In the genomic region with DNA sequence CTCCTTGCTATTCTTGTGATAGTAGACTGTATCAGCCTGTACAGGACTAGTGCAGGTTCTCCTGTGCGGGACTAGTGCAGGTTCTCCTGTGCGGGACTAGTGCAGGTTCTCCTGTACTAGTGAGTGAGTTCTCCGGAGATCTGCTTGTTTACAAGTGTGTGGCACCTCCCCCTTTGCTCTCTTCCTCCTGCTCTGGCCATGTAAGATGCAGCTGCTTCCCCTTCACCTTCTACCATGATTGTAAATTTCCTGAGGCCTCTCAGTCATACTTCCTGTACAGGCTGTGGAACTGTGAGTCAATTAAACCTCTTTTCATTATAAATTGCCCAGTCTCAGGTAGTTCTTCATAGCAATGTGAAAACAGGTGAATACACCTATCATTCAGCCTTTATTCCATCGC, we compare ENCODE assay signal across 22 cellular contexts.
DNase-seq lines count a peak whose midpoint lies in the region; ATAC-seq and TF ChIP-seq lines count a peak whose summit lies in the region.
"Had no signal": no experiment of that assay in that cellular context is flagged by ENCODE, and none has a peak within 500 bp of the region (broad histone marks: within the 10 kb centered on the region; RNA-seq: fewer than 3 reads in every experiment).

No MANE protein-coding gene starts in this region.

- no peak for TF ChIP-seq CTCF in thyroid gland (IDR thresholded peaks at IDR 0.05)

- WGBS in thyroid gland, 2 donors: 54 to 61% methylated on average over 4 of the region's 4 CpGs

- DNase-seq in DMS79 treated with DMSO at 0.1 percent for 48 hours (lab: John Stamatoyannopoulos, UW) (peak; percentile 84), NCI-H2029 treated with DMSO at 0.1 percent for 48 hours (lab: John Stamatoyannopoulos, UW) (peak; percentile 55), dermis blood vessel endothelial cell (peak; percentile 17), substantia nigra (lab: John Stamatoyannopoulos, UW) (no peak), thyroid gland (no peak)
- DNase-seq: activated CD4-positive, alpha-beta T cell treated with anti-CD3 and anti-CD28 coated beads, Interleukin-2, amount 50 U/mL, for 4 hours; activated naive CD4-positive, alpha-beta T cell treated with anti-CD3 and anti-CD28 coated beads for 36 hours; activated T-cell treated with anti-CD3 and anti-CD28 coated beads, Interleukin-2, amount 50 U/mL, for 72 hours; amniotic stem cell; BE2C; effector memory CD4-positive, alpha-beta T cell; erythroblast; kidney glomerular epithelial cell; mucosa of descending colon; NCI-H1092 treated with DMSO at 0.1 percent for 48 hours; NCI-H2107; NCI-H526; tibial artery had no signal

- no peaks in the 10 kb centered on the region for H3K27me3 ChIP-seq in BLaER1 treated with 17β-estradiol and CSF1 and Interleukin-3, amounts not matched to agents 10 nM and 100 nM
- no peaks in the 10 kb centered on the region for H3K27me3 ChIP-seq in thyroid gland
- H3K27me3 ChIP-seq: BE2C had no signal

- H3K36me3 ChIP-seq in BLaER1 treated with 17β-estradiol and CSF1 and Interleukin-3, amounts not matched to agents 10 nM and 100 nM: no peaks in the 10 kb centered on the region
- H3K36me3 ChIP-seq in thyroid gland: no peaks in the 10 kb centered on the region
- H3K36me3 ChIP-seq: BE2C, tibial artery had no signal

- ATAC-seq in GM19023 (IDR thresholded peaks at IDR 0.05; ENCODE audit: unreplicated experiment): no peak
- ATAC-seq: activated T-cell treated with anti-CD3 and anti-CD28 coated beads, Interleukin-2, amount 50 U/mL, for 72 hours; mucosa of descending colon had no signal

- peak overlapping the region; percentile 70 to 90 (median 84) for H3K4me2 ChIP-seq in BLaER1 treated with 17β-estradiol and CSF1 and Interleukin-3, amounts not matched to agents 10 nM and 100 nM

- H3K27ac ChIP-seq in BLaER1 treated with 17β-estradiol and CSF1 and Interleukin-3, amounts not matched to agents 10 nM and 100 nM: peak overlapping the region in 10 of 11 experiments; percentile 17 to 95 (median 82); a peak in 18 of 22 replicates
- H3K27ac ChIP-seq in substantia nigra (ENCODE audit: low read depth, low read length, poor library complexity, severe bottlenecking) (no peak overlapping the region), thyroid gland (no peak overlapping the region)
- H3K27ac ChIP-seq: RWPE1, tibial artery had no signal

- TF ChIP-seq POLR2A in thyroid gland (IDR thresholded peaks at IDR 0.05): no peak

- peak overlapping the region in 9 of 11 experiments; percentile 44 to 81 (median 60); a peak in 17 of 22 replicates for H3K9ac ChIP-seq in BLaER1 treated with 17β-estradiol and CSF1 and Interleukin-3, amounts not matched to agents 10 nM and 100 nM

- H4K20me1 ChIP-seq in BLaER1 treated with 17β-estradiol and CSF1 and Interleukin-3, amounts not matched to agents 10 nM and 100 nM: no peaks in the 10 kb centered on the region

- peaks cover 0 to 23% (median 9%) of the 10 kb centered on the region in 11 experiments; a peak in 12 of 22 replicates for H3K9me3 ChIP-seq in BLaER1 treated with 17β-estradiol and CSF1 and Interleukin-3, amounts not matched to agents 10 nM and 100 nM (replicated peaks in 1 of 11)
- no peaks in the 10 kb centered on the region for H3K9me3 ChIP-seq in thyroid gland
- H3K9me3 ChIP-seq: BE2C, mucosa of descending colon, tibial artery had no signal

- peak overlapping the region in 8 of 10 experiments; percentile 5 to 54 (median 43); a peak in 14 of 20 replicates for H3K4me3 ChIP-seq in BLaER1 treated with 17β-estradiol and CSF1 and Interleukin-3, amounts not matched to agents 10 nM and 100 nM
- H3K4me3 ChIP-seq in thyroid gland (replicated peaks in 1 of 3): no peak overlapping the region
- H3K4me3 ChIP-seq: lung, mucosa of descending colon, tibial artery had no signal

- H3K4me1 ChIP-seq in BLaER1 treated with 17β-estradiol and CSF1 and Interleukin-3, amounts not matched to agents 10 nM and 100 nM: peaks cover 15 to 49% (median 32%) of the 10 kb centered on the region in 10 experiments
- no peaks in the 10 kb centered on the region for H3K4me1 ChIP-seq in thyroid gland
- H3K4me1 ChIP-seq: BE2C, tibial artery had no signal

- intact Hi-C loops in thyroid gland (cut with DNase I): no loop called here

Comparison
In these comparisons a context has a peak if more than half of its experiments do, and no peak if none do; other contexts are left out.
1. H3K27ac ChIP-seq: peak in BLaER1 treated with 17β-estradiol and CSF1 and Interleukin-3, amounts not matched to agents 10 nM and 100 nM (10 of 11); none in substantia nigra (single experiment) and thyroid gland (0 of 3).
2. H3K4me3 ChIP-seq: peak in BLaER1 treated with 17β-estradiol and CSF1 and Interleukin-3, amounts not matched to agents 10 nM and 100 nM (8 of 10); none in thyroid gland (0 of 3).
3. DNase-seq: peak in DMS79 treated with DMSO at 0.1 percent for 48 hours (single experiment), NCI-H2029 treated with DMSO at 0.1 percent for 48 hours (single experiment) and dermis blood vessel endothelial cell (single experiment); none in substantia nigra (0 of 49) and thyroid gland (0 of 2).